18 cellular contexts compared by ENCODE assay signal in genomic region chr10:9781681-9782080, GRCh38.
DNase-seq lines count a peak whose midpoint lies in the region; FAIRE-seq and TF ChIP-seq lines count a peak whose summit lies in the region.
"Had no signal": no experiment of that assay in that cellular context is flagged by ENCODE, and none has a peak within 500 bp of the region (broad histone marks: within the 10 kb centered on the region; RNA-seq: fewer than 3 reads in every experiment).

No MANE protein-coding gene starts in this region.

- H3K36me3 ChIP-seq in bronchial epithelial cell (ENCODE audit: control insufficient read depth, insufficient read depth, low read length), result no peaks in the 10 kb centered on the region
- H3K36me3 ChIP-seq: Peyer's patch had no signal

- no peak for FAIRE-seq in bronchial epithelial cell (lab: Jason Lieb, UNC)
- FAIRE-seq: K562 had no signal

- DNase-seq in AG08395 (ENCODE audit: low spot score), result peak; percentile 6
- peak; percentile 61 for DNase-seq in LHCN-M2 (ENCODE audit: low read depth)
- peak; percentile 40 for DNase-seq in bronchial epithelial cell (ENCODE audit: low read depth)
- peak; percentile 33 for DNase-seq in kidney glomerular epithelial cell (lab: John Stamatoyannopoulos, UW)
- DNase-seq in activated CD8-positive, alpha-beta memory T cell treated with anti-CD3 and anti-CD28 coated beads for 24 hours, result no peak
- DNase-seq in activated CD4-positive, CD25-positive, alpha-beta regulatory T cell (lab: John Stamatoyannopoulos, UW), result no peak
- DNase-seq in stimulated activated CD4-positive, alpha-beta T cell treated with anti-CD3 and anti-CD28 coated beads, Interleukin-15, amount 100 ng/mL, for 24 hours, result no peak
- DNase-seq in DMS114 treated with DMSO at 0.1 percent for 48 hours (lab: John Stamatoyannopoulos, UW; ENCODE audit: unreplicated experiment), result no peak
- DNase-seq: CD4-positive, alpha-beta T cell; DMS53; HFFc6; NCI-H1417 treated with DMSO at 0.1 percent for 48 hours; NCI-H1930; NCI-H510A; Peyer's patch; Right ventricle myocardium superior; SK-N-SH had no signal

- no peak for TF ChIP-seq CTCF in bronchial epithelial cell (IDR thresholded peaks at IDR 0.05; ENCODE audit: insufficient read depth, low read length, severe bottlenecking)

- H3K27me3 ChIP-seq in bronchial epithelial cell (ENCODE audit: control insufficient read depth, insufficient read depth, low read length), result no peaks in the 10 kb centered on the region
- H3K27me3 ChIP-seq: Peyer's patch had no signal

- no peak overlapping the region for H3K4me3 ChIP-seq in bronchial epithelial cell (ENCODE audit: low read depth, low read length)
- H3K4me3 ChIP-seq: K562, Peyer's patch had no signal

Comparison
In these comparisons a context has a peak if more than half of its experiments do, and no peak if none do; other contexts are left out.
1. DNase-seq: peak in AG08395 (single experiment), LHCN-M2 (single experiment), bronchial epithelial cell (single experiment) and kidney glomerular epithelial cell (single experiment); none in activated CD8-positive, alpha-beta memory T cell treated with anti-CD3 and anti-CD28 coated beads for 24 hours (single experiment), activated CD4-positive, CD25-positive, alpha-beta regulatory T cell (0 of 4), stimulated activated CD4-positive, alpha-beta T cell treated with anti-CD3 and anti-CD28 coated beads, Interleukin-15, amount 100 ng/mL, for 24 hours (single experiment) and DMS114 treated with DMSO at 0.1 percent for 48 hours (single experiment).